Comparison of ENCODE assay signal across 15 cellular contexts in the genomic region with DNA sequence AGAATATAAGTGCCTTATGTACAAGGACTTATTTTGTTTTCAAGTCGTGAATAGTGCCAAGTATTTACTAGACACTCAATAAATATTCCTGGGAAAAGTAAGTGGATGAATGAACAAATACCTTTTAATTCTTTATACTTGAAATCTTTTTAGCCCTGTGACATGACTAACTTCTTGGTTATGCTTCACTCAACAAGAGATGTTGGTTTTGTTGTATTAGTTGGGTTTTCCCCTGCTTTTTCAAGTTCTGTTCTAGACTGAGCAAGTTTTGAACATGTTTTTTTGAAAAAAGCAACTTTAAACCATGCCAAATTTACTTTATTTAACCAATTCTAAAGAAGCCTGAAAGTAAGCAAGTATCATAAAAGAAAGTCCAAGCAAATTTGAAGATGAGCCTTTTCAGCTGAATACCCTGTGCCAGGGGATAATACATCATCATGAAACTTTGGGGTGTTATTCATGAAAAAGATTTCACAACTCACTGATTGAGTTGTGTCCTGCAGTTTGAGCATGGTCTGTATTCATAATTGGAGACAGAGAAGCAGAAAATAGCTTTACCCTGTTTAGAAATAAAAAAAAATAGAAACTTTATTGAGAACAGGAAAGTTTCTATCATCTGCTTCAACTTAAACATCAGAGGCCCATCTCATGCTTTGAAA. TPM values are rescaled to one million over a fixed set of nuclear protein-coding genes. Genes with fewer than 3 reads are reported as not detected.
A peak's percentile ranks its signal among the peaks of the same experiment; 100 is the strongest.
DNase-seq lines count a peak whose midpoint lies in the region; ATAC-seq and TF ChIP-seq lines count a peak whose summit lies in the region.
"Had no signal": no experiment of that assay in that cellular context is flagged by ENCODE, and none has a peak within 500 bp of the region (broad histone marks: within the 10 kb centered on the region; RNA-seq: fewer than 3 reads in every experiment).

No MANE protein-coding gene starts in this region.

- H3K4me3 ChIP-seq in thyroid gland (replicated peaks in 1 of 3) = no peak overlapping the region
- H3K4me3 ChIP-seq: spleen had no signal

- H3K36me3 ChIP-seq in thyroid gland = no peaks in the 10 kb centered on the region
- H3K36me3 ChIP-seq: spleen had no signal

- POLR2A ChIA-PET in activated CD4-positive, alpha-beta T cell treated with anti-CD3 and anti-CD28 coated beads for 36 hours (lab: Charles Lee) = interaction anchor here (0.5 kb wide), 1 partner anchor 1484 kb away, joined by 4 read pairs; no protein-coding TSS in a partner anchor
- POLR2A ChIA-PET in activated CD8-positive, alpha-beta T cell treated with anti-CD3 and anti-CD28 coated beads, Interleukin-2, amount 10 ng/mL, durations not matched to agents 7 days and 5 days (lab: Charles Lee) = no interaction called here

- no peaks in the 10 kb centered on the region for H3K27me3 ChIP-seq in thyroid gland
- H3K27me3 ChIP-seq: spleen had no signal

- DNase-seq in activated CD4-positive, alpha-beta T cell treated with anti-CD3 and anti-CD28 coated beads for 36 hours = no peak
- DNase-seq in activated CD4-positive, alpha-beta T cell treated with anti-CD3 and anti-CD28 coated beads, Interleukin-2, amount 10 ng/mL, durations not matched to agents 24 days and 14 days = no peak
- DNase-seq in thyroid gland (no peak), immature natural killer cell (no peak)
- no peak for DNase-seq in activated CD8-positive, alpha-beta T cell treated with anti-CD3 and anti-CD28 coated beads, Interleukin-2, amount 10 ng/mL, durations not matched to agents 7 days and 5 days
- DNase-seq in stimulated activated CD4-positive, alpha-beta T cell treated with anti-CD3 and anti-CD28 coated beads, Interleukin-15, amount 100 ng/mL, for 24 hours = no peak
- DNase-seq: activated naive CD8-positive, alpha-beta T cell treated with anti-CD3 and anti-CD28 coated beads for 36 hours; erythroblast; NCI-H524 treated with DMSO at 0.1 percent for 48 hours; spleen; substantia nigra; T1000 had no signal

- peaks cover 2% of the 10 kb centered on the region for H3K36me3 Mint-ChIP-seq in activated CD4-positive, alpha-beta T cell treated with anti-CD3 and anti-CD28 coated beads for 36 hours (ENCODE audit: low read depth)
- H3K36me3 Mint-ChIP-seq in activated CD4-positive, alpha-beta T cell treated with anti-CD3 and anti-CD28 coated beads, Interleukin-2, amount 10 ng/mL, durations not matched to agents 24 days and 14 days (ENCODE audit: low read depth) = no peaks in the 10 kb centered on the region
- H3K36me3 Mint-ChIP-seq in immature natural killer cell = peaks cover 4 to 17% (median 4%) of the 10 kb centered on the region in 3 donors
- H3K36me3 Mint-ChIP-seq in activated CD8-positive, alpha-beta T cell treated with anti-CD3 and anti-CD28 coated beads, Interleukin-2, amount 10 ng/mL, durations not matched to agents 7 days and 5 days (ENCODE audit: low read depth) = no peaks in the 10 kb centered on the region

- H3K4me3 Mint-ChIP-seq in activated CD4-positive, alpha-beta T cell treated with anti-CD3 and anti-CD28 coated beads for 36 hours = no peak overlapping the region
- no peak overlapping the region for H3K4me3 Mint-ChIP-seq in activated CD4-positive, alpha-beta T cell treated with anti-CD3 and anti-CD28 coated beads, Interleukin-2, amount 10 ng/mL, durations not matched to agents 24 days and 14 days
- H3K4me3 Mint-ChIP-seq in immature natural killer cell = no peak overlapping the region
- H3K4me3 Mint-ChIP-seq in activated CD8-positive, alpha-beta T cell treated with anti-CD3 and anti-CD28 coated beads, Interleukin-2, amount 10 ng/mL, durations not matched to agents 7 days and 5 days = no peak overlapping the region
- H3K4me3 Mint-ChIP-seq: activated naive CD8-positive, alpha-beta T cell treated with anti-CD3 and anti-CD28 coated beads for 36 hours had no signal

- intact Hi-C loops in activated CD4-positive, alpha-beta T cell treated with anti-CD3 and anti-CD28 coated beads for 36 hours (cut with DNase I, micrococcal nuclease) = no loop called here
- intact Hi-C loops in activated CD4-positive, alpha-beta T cell treated with anti-CD3 and anti-CD28 coated beads, Interleukin-2, amount 10 ng/mL, durations not matched to agents 24 days and 14 days (cut with micrococcal nuclease) = no loop called here
- intact Hi-C loops in thyroid gland (cut with DNase I) = no loop called here

- peak; percentile 72 for ATAC-seq in activated CD4-positive, alpha-beta T cell treated with anti-CD3 and anti-CD28 coated beads for 36 hours
- ATAC-seq in HG02759 (IDR thresholded peaks at IDR 0.05; ENCODE audit: unreplicated experiment) = peak; percentile 87
- peak; percentile 80 for ATAC-seq in HG03571 (IDR thresholded peaks at IDR 0.05; ENCODE audit: unreplicated experiment)
- ATAC-seq in activated CD8-positive, alpha-beta T cell treated with anti-CD3 and anti-CD28 coated beads, Interleukin-2, amount 10 ng/mL, durations not matched to agents 7 days and 5 days = no peak

- H3K27me3 Mint-ChIP-seq in activated CD4-positive, alpha-beta T cell treated with anti-CD3 and anti-CD28 coated beads for 36 hours = no peaks in the 10 kb centered on the region
- H3K27me3 Mint-ChIP-seq in activated CD4-positive, alpha-beta T cell treated with anti-CD3 and anti-CD28 coated beads, Interleukin-2, amount 10 ng/mL, durations not matched to agents 24 days and 14 days = no peaks in the 10 kb centered on the region
- peaks cover 0 to 2% (median 0%) of the 10 kb centered on the region in 3 donors for H3K27me3 Mint-ChIP-seq in immature natural killer cell (ENCODE audit: low read depth in 3 of 3)
- no peaks in the 10 kb centered on the region for H3K27me3 Mint-ChIP-seq in activated CD8-positive, alpha-beta T cell treated with anti-CD3 and anti-CD28 coated beads, Interleukin-2, amount 10 ng/mL, durations not matched to agents 7 days and 5 days (ENCODE audit: low read depth)
- H3K27me3 Mint-ChIP-seq: activated naive CD8-positive, alpha-beta T cell treated with anti-CD3 and anti-CD28 coated beads for 36 hours; IgD-negative memory B cell had no signal

- no peaks in the 10 kb centered on the region for H3K9me3 ChIP-seq in thyroid gland
- H3K9me3 ChIP-seq: spleen had no signal

- H3K4me1 ChIP-seq in thyroid gland = peaks cover 43 to 74% of the 10 kb centered on the region in 2 donors

- no peak for TF ChIP-seq CTCF in thyroid gland (IDR thresholded peaks at IDR 0.05)

- peaks cover 7% of the 10 kb centered on the region for H3K4me1 Mint-ChIP-seq in activated CD4-positive, alpha-beta T cell treated with anti-CD3 and anti-CD28 coated beads for 36 hours
- peaks cover 1% of the 10 kb centered on the region for H3K4me1 Mint-ChIP-seq in activated CD4-positive, alpha-beta T cell treated with anti-CD3 and anti-CD28 coated beads, Interleukin-2, amount 10 ng/mL, durations not matched to agents 24 days and 14 days
- no peaks in the 10 kb centered on the region for H3K4me1 Mint-ChIP-seq in immature natural killer cell
- no peaks in the 10 kb centered on the region for H3K4me1 Mint-ChIP-seq in activated CD8-positive, alpha-beta T cell treated with anti-CD3 and anti-CD28 coated beads, Interleukin-2, amount 10 ng/mL, durations not matched to agents 7 days and 5 days (ENCODE audit: low read depth)
- H3K4me1 Mint-ChIP-seq: activated naive CD8-positive, alpha-beta T cell treated with anti-CD3 and anti-CD28 coated beads for 36 hours had no signal

- no peak for TF ChIP-seq POLR2A in thyroid gland (IDR thresholded peaks at IDR 0.05)

- CTCF ChIA-PET in activated CD4-positive, alpha-beta T cell treated with anti-CD3 and anti-CD28 coated beads for 36 hours (lab: Charles Lee) = interaction anchor here (1.2 kb wide), 1 partner anchor 229 kb away, joined by 4 read pairs; no protein-coding TSS in a partner anchor
- CTCF ChIA-PET in activated CD8-positive, alpha-beta T cell treated with anti-CD3 and anti-CD28 coated beads, Interleukin-2, amount 10 ng/mL, durations not matched to agents 7 days and 5 days (lab: Charles Lee) = no interaction called here

- 28 to 44% methylated on average over 1 of the region's 1 CpG for WGBS in thyroid gland, 2 donors

- no peak overlapping the region for H3K27ac Mint-ChIP-seq in activated CD4-positive, alpha-beta T cell treated with anti-CD3 and anti-CD28 coated beads for 36 hours
- H3K27ac Mint-ChIP-seq in activated CD4-positive, alpha-beta T cell treated with anti-CD3 and anti-CD28 coated beads, Interleukin-2, amount 10 ng/mL, durations not matched to agents 24 days and 14 days = no peak overlapping the region
- no peak overlapping the region for H3K27ac Mint-ChIP-seq in immature natural killer cell
- H3K27ac Mint-ChIP-seq in activated CD8-positive, alpha-beta T cell treated with anti-CD3 and anti-CD28 coated beads, Interleukin-2, amount 10 ng/mL, durations not matched to agents 7 days and 5 days = no peak overlapping the region
- H3K27ac Mint-ChIP-seq: activated naive CD8-positive, alpha-beta T cell treated with anti-CD3 and anti-CD28 coated beads for 36 hours; IgD-negative memory B cell had no signal

- peak overlapping the region; percentile 78 to 95 (median 85) for H3K27ac ChIP-seq in thyroid gland
- H3K27ac ChIP-seq: spleen had no signal

- H3K9me3 Mint-ChIP-seq in activated CD4-positive, alpha-beta T cell treated with anti-CD3 and anti-CD28 coated beads for 36 hours (ENCODE audit: low read depth) = no peaks in the 10 kb centered on the region
- no peaks in the 10 kb centered on the region for H3K9me3 Mint-ChIP-seq in activated CD4-positive, alpha-beta T cell treated with anti-CD3 and anti-CD28 coated beads, Interleukin-2, amount 10 ng/mL, durations not matched to agents 24 days and 14 days
- H3K9me3 Mint-ChIP-seq in immature natural killer cell = no peaks in the 10 kb centered on the region
- H3K9me3 Mint-ChIP-seq in activated CD8-positive, alpha-beta T cell treated with anti-CD3 and anti-CD28 coated beads, Interleukin-2, amount 10 ng/mL, durations not matched to agents 7 days and 5 days (ENCODE audit: insufficient read depth) = no peaks in the 10 kb centered on the region
- H3K9me3 Mint-ChIP-seq: activated naive CD8-positive, alpha-beta T cell treated with anti-CD3 and anti-CD28 coated beads for 36 hours; IgD-negative memory B cell had no signal

RNA-seq across cellular contexts. Expression of a gene that starts 11.1 kb away (rescaled TPM):
- total RNA-seq in activated CD4-positive, alpha-beta T cell treated with anti-CD3 and anti-CD28 coated beads for 36 hours = 10 to 100 TPM; 11.7 to 15.5 TPM
- 4.3 and 5.8 TPM in 2 replicates for total RNA-seq in activated CD4-positive, alpha-beta T cell treated with anti-CD3 and anti-CD28 coated beads, Interleukin-2, amount 10 ng/mL, durations not matched to agents 24 days and 14 days
- total RNA-seq in thyroid gland = 100 to 1,000 TPM; 129 to 218 (median 185) TPM
- 1 to 10 TPM in 1 of 3 donors, under 1 TPM in 1, not detected in 1; 0.96 to 4.1 TPM for polyA plus RNA-seq in immature natural killer cell
- total RNA-seq in activated CD8-positive, alpha-beta T cell treated with anti-CD3 and anti-CD28 coated beads, Interleukin-2, amount 10 ng/mL, durations not matched to agents 7 days and 5 days = 10 to 100 TPM; 12.5 to 13.8 TPM

Comparison
In these comparisons a context has a peak if more than half of its experiments do, and no peak if none do; other contexts are left out.
1. RNA of a gene that starts 11.1 kb away (total RNA-seq): 129 to 218 TPM in thyroid gland; 11.7 to 15.5 TPM in activated CD4-positive, alpha-beta T cell treated with anti-CD3 and anti-CD28 coated beads for 36 hours, 12.5 to 13.8 TPM in activated CD8-positive, alpha-beta T cell treated with anti-CD3 and anti-CD28 coated beads, Interleukin-2, amount 10 ng/mL, durations not matched to agents 7 days and 5 days and 4.3 to 5.8 TPM in activated CD4-positive, alpha-beta T cell treated with anti-CD3 and anti-CD28 coated beads, Interleukin-2, amount 10 ng/mL, durations not matched to agents 24 days and 14 days; every median in the first group is over 4 times any median in the second.